10 cellular contexts compared by ENCODE assay signal in the genomic region with DNA sequence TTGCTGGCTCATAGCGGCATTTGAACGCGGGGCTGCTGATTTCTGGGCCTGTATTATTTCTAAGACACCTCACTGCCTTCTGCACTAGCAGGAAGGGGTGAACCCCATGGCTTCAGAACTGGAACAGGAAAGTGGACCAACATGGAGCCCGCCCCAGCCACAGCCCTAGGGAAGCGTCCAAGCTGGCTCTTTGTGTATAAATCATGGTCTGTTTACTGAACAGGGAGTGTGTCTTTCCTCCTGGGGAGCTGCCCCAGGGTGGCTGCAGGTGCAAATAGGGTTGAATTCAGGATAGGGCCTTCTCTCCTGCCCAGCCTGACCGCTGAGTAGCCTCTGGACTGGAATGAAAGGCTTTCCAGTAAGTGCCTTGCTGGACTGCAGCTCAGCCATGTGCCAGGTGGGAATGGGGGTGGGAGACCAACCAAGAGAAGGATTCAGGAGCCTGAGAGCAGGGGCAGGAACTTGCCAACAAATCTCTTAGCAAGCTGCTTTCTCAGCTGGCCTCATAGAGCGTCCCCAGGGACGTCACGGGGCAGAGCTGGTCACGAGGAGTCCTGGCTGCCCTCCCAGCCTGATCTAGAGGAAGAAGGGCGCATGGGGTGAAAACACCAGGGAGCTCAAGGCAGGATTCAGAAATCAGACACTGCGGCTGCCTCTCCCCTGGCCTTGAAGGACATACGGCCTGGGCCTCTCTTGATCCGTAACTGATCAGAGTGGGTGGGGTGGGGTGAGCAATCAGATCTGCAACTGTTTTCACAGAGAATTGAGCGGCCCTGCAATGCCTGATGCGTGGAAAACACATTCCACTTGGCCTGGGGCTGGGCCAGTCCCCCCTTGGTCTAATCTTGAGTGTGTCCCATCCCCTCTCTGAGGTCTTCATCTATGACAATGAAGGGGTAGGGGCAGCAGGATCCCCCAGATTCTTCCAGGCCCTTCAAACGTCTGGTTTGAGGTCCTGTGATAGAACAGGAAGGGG. TPM values are rescaled to one million over a fixed set of nuclear protein-coding genes. Genes with fewer than 3 reads are reported as not detected.
DNase-seq lines count a peak whose midpoint lies in the region; ATAC-seq and TF ChIP-seq lines count a peak whose summit lies in the region.
"Had no signal": no experiment of that assay in that cellular context is flagged by ENCODE, and none has a peak within 500 bp of the region (broad histone marks: within the 10 kb centered on the region; RNA-seq: fewer than 3 reads in every experiment).

No MANE protein-coding gene starts in this region.

- no peaks in the 10 kb centered on the region for H3K79me1 ChIP-seq in H9 (ENCODE audit: insufficient read depth, low read depth, low read length, poor library complexity, severe bottlenecking)

- H3K79me2 ChIP-seq in H9 (ENCODE audit: insufficient read depth, low read length): no peaks in the 10 kb centered on the region

- no peaks in the 10 kb centered on the region for H4K20me1 ChIP-seq in H9 (ENCODE audit: control insufficient read depth, insufficient read depth, insufficient read length)

- H3K9ac ChIP-seq in endocrine pancreas (ENCODE audit: control insufficient read depth, insufficient read depth, low read length) (peak overlapping the region; percentile 35), muscle layer of colon (ENCODE audit: low read length) (peak overlapping the region; percentile 41), H9 (ENCODE audit: extremely low read depth, insufficient read length, low read length) (no peak overlapping the region)

- no peak for TF ChIP-seq CTCF in H9 (conservative IDR thresholded peaks at IDR 0.05)

- H4K8ac ChIP-seq in H9 (replicated peaks; ENCODE audit: insufficient read length, low read depth, low read length): no peak overlapping the region

- H3K23me2 ChIP-seq in H9 (ENCODE audit: insufficient read length, low read depth, low read length, poor library complexity, severe bottlenecking): no peaks in the 10 kb centered on the region

- H3K27ac ChIP-seq in muscle layer of colon (ENCODE audit: low read depth, low read length) (peak overlapping the region; percentile 64), aorta (ENCODE audit: low read depth in 1 of 2, low read length in 2 of 2) (peak overlapping the region; percentile 8 to 95), H9 (ENCODE audit: insufficient read length, low read depth, low read length) (no peak overlapping the region)

- H4K5ac ChIP-seq in H9 (ENCODE audit: insufficient read length, low read depth, low read length): no peak overlapping the region

- H2BK12ac ChIP-seq in H9 (ENCODE audit: insufficient read length, low read depth, low read length): no peak overlapping the region

- no peaks in the 10 kb centered on the region for H3K27me3 Mint-ChIP-seq in activated naive CD4-positive, alpha-beta T cell treated with anti-CD3 and anti-CD28 coated beads, Interleukin-2, amount 50 U/mL, for 24 hours
- no peaks in the 10 kb centered on the region for H3K27me3 Mint-ChIP-seq in activated naive CD4-positive, alpha-beta T cell treated with anti-CD3 and anti-CD28 coated beads for 36 hours (ENCODE audit: low read depth)
- H3K27me3 Mint-ChIP-seq in H9 (ENCODE audit: low read depth): no peaks in the 10 kb centered on the region; the same call in none of the 2 replicates

- H3K4ac ChIP-seq in H9 (ENCODE audit: low read depth, low read length): no peak overlapping the region

- no peak for DNase-seq in activated naive CD4-positive, alpha-beta T cell treated with anti-CD3 and anti-CD28 coated beads for 36 hours
- DNase-seq in aorta (peak; percentile 93 to 94), H9 (no peak), SKM-1 (lab: John Stamatoyannopoulos, UW; ENCODE audit: unreplicated experiment) (no peak)
- DNase-seq: natural killer cell had no signal

- intact Hi-C loops in activated naive CD4-positive, alpha-beta T cell treated with anti-CD3 and anti-CD28 coated beads for 36 hours (cut with micrococcal nuclease): loop anchor here (1.0 kb wide), 1 partner anchor 135 kb away; no protein-coding TSS in a partner anchor
- intact Hi-C loops in aorta (cut with DNase I): loop anchor here (5.0 kb wide), 2 partner anchors 46 to 126 kb away; partner anchors contain the start of gene MAN1C1 (in 2 of the 2)

- peak; percentile 90 for ATAC-seq in aorta (ENCODE audit: low FRiP score)
- ATAC-seq in HG02571 (IDR thresholded peaks at IDR 0.05; ENCODE audit: unreplicated experiment): no peak
- ATAC-seq: natural killer cell had no signal

- no peak overlapping the region for H4K91ac ChIP-seq in H9 (ENCODE audit: insufficient read length, low read depth, low read length)

- H3K4me3 ChIP-seq in endocrine pancreas (ENCODE audit: control insufficient read depth, insufficient read depth, low read length): no peak overlapping the region
- H3K4me3 ChIP-seq in muscle layer of colon (ENCODE audit: low read depth in 1 of 2, low read length in 2 of 2): peak overlapping the region in 1 of 2 donors; percentile 30
- H3K4me3 ChIP-seq in aorta (ENCODE audit: low read length in 2 of 2): no peak overlapping the region
- H3K4me3 ChIP-seq: A549 had no signal

- no peak overlapping the region for H3K23ac ChIP-seq in H9 (ENCODE audit: insufficient read length, low read depth, low read length)

- H3K18ac ChIP-seq in H9 (ENCODE audit: insufficient read length, low read depth, low read length): no peak overlapping the region

- no peak overlapping the region for H3K56ac ChIP-seq in H9 (ENCODE audit: insufficient read length, low read depth, low read length)

- no peak overlapping the region for H2BK5ac ChIP-seq in H9 (ENCODE audit: insufficient read length, low read length)

- no peaks in the 10 kb centered on the region for H3K9me3 ChIP-seq in endocrine pancreas (ENCODE audit: control insufficient read depth, low read length)
- H3K9me3 ChIP-seq in muscle layer of colon (ENCODE audit: low read length): no peaks in the 10 kb centered on the region
- no peaks in the 10 kb centered on the region for H3K9me3 ChIP-seq in aorta (ENCODE audit: control insufficient read depth, low read length)
- H3K9me3 ChIP-seq in H9 (ENCODE audit: control insufficient read depth, low read depth, low read length): no peaks in the 10 kb centered on the region
- H3K9me3 ChIP-seq: A549 had no signal

- no peak overlapping the region for H3K14ac ChIP-seq in H9 (ENCODE audit: insufficient read depth, low read length)

- no peak overlapping the region for H3T11ph ChIP-seq in H9 (ENCODE audit: low read length)

- no peak overlapping the region for H3K4me3 Mint-ChIP-seq in activated naive CD4-positive, alpha-beta T cell treated with anti-CD3 and anti-CD28 coated beads, Interleukin-2, amount 50 U/mL, for 24 hours
- H3K4me3 Mint-ChIP-seq in activated naive CD4-positive, alpha-beta T cell treated with anti-CD3 and anti-CD28 coated beads for 36 hours: no peak overlapping the region
- no peak overlapping the region for H3K4me3 Mint-ChIP-seq in H9
- H3K4me3 Mint-ChIP-seq: natural killer cell had no signal

- H3K27ac Mint-ChIP-seq in activated naive CD4-positive, alpha-beta T cell treated with anti-CD3 and anti-CD28 coated beads, Interleukin-2, amount 50 U/mL, for 24 hours: peak overlapping the region; percentile 59
- no peak overlapping the region for H3K27ac Mint-ChIP-seq in activated naive CD4-positive, alpha-beta T cell treated with anti-CD3 and anti-CD28 coated beads for 36 hours
- no peak overlapping the region; a peak in 1 of 7 replicates for H3K27ac Mint-ChIP-seq in H9
- H3K27ac Mint-ChIP-seq: natural killer cell had no signal

- H3K36me3 ChIP-seq in endocrine pancreas (ENCODE audit: control insufficient read depth, insufficient read depth, low read length) (no peaks in the 10 kb centered on the region), muscle layer of colon (ENCODE audit: insufficient read depth, low read length) (no peaks in the 10 kb centered on the region), aorta (ENCODE audit: control insufficient read depth in 1 of 2, insufficient read depth in 2 of 2, low read length in 1 of 2) (no peaks in the 10 kb centered on the region)

- no peak overlapping the region for H2BK120ac ChIP-seq in H9 (ENCODE audit: low read depth, low read length, poor library complexity, severe bottlenecking)

- no peak overlapping the region for H2BK15ac ChIP-seq in H9 (ENCODE audit: low read depth, low read length)

- H3K4me1 ChIP-seq in endocrine pancreas (ENCODE audit: control insufficient read depth, insufficient read depth, low read length) (no peaks in the 10 kb centered on the region), muscle layer of colon (ENCODE audit: insufficient read depth, low read length) (peaks cover 45% of the 10 kb centered on the region), aorta (ENCODE audit: control insufficient read depth in 1 of 2, insufficient read depth in 2 of 2, low read length in 2 of 2) (no peaks in the 10 kb centered on the region), H9 (ENCODE audit: insufficient read depth, low read length) (peaks cover 5% of the 10 kb centered on the region; the same call in 1 of the 2 replicates)
- H3K4me1 ChIP-seq: A549 had no signal

- H2AFZ ChIP-seq in H9 (ENCODE audit: low read length): no peak overlapping the region

- no peak overlapping the region for H2AK5ac ChIP-seq in H9 (ENCODE audit: insufficient read length, low read length)

- no peaks in the 10 kb centered on the region for H3K9me3 Mint-ChIP-seq in activated naive CD4-positive, alpha-beta T cell treated with anti-CD3 and anti-CD28 coated beads, Interleukin-2, amount 50 U/mL, for 24 hours
- H3K9me3 Mint-ChIP-seq in activated naive CD4-positive, alpha-beta T cell treated with anti-CD3 and anti-CD28 coated beads for 36 hours: peaks cover under 1% of the 10 kb centered on the region
- H3K9me3 Mint-ChIP-seq in H9: no peaks in the 10 kb centered on the region
- H3K9me3 Mint-ChIP-seq: natural killer cell had no signal

- H3K27me3 ChIP-seq in endocrine pancreas (ENCODE audit: control insufficient read depth, insufficient read depth, low read length): no peaks in the 10 kb centered on the region
- no peaks in the 10 kb centered on the region for H3K27me3 ChIP-seq in muscle layer of colon (ENCODE audit: control insufficient read depth in 1 of 2, insufficient read depth in 2 of 2, low read length in 2 of 2)
- no peaks in the 10 kb centered on the region for H3K27me3 ChIP-seq in aorta (ENCODE audit: control insufficient read depth in 1 of 2, insufficient read depth in 2 of 2, low read length in 1 of 2)
- H3K27me3 ChIP-seq in H9 (ENCODE audit: insufficient read depth, low read length): no peaks in the 10 kb centered on the region

- WGBS in aorta, 2 donors: 31 to 34% methylated on average over 17 of the region's 17 CpGs
- no CpG with 5 or more reads among the region's 17 CpGs for WGBS in H9 (ENCODE audit: extremely low coverage, insufficient read length, low lambda C conversion rate)

- CTCF ChIA-PET in activated naive CD4-positive, alpha-beta T cell treated with anti-CD3 and anti-CD28 coated beads for 36 hours (lab: Charles Lee): interaction anchor here (1.1 kb wide), 1 partner anchor 22 kb away, joined by 3 read pairs; no protein-coding TSS in a partner anchor

- peaks cover 7% of the 10 kb centered on the region for H3K36me3 Mint-ChIP-seq in activated naive CD4-positive, alpha-beta T cell treated with anti-CD3 and anti-CD28 coated beads, Interleukin-2, amount 50 U/mL, for 24 hours
- peaks cover 2% of the 10 kb centered on the region for H3K36me3 Mint-ChIP-seq in activated naive CD4-positive, alpha-beta T cell treated with anti-CD3 and anti-CD28 coated beads for 36 hours (ENCODE audit: low read depth)
- no peaks in the 10 kb centered on the region for H3K36me3 Mint-ChIP-seq in H9 (ENCODE audit: insufficient read depth in 1 of 3, low read depth in 3 of 3)
- H3K36me3 Mint-ChIP-seq: natural killer cell had no signal

- H3K4me2 ChIP-seq in H9 (ENCODE audit: insufficient read depth, insufficient read length, low read length): no peak overlapping the region
- H3K4me2 ChIP-seq: A549 had no signal

- H2BK20ac ChIP-seq in H9 (ENCODE audit: low read depth, low read length, poor library complexity, severe bottlenecking): no peak overlapping the region

- H3K4me1 Mint-ChIP-seq in activated naive CD4-positive, alpha-beta T cell treated with anti-CD3 and anti-CD28 coated beads, Interleukin-2, amount 50 U/mL, for 24 hours: peaks cover 67% of the 10 kb centered on the region
- H3K4me1 Mint-ChIP-seq in activated naive CD4-positive, alpha-beta T cell treated with anti-CD3 and anti-CD28 coated beads for 36 hours (ENCODE audit: low read depth): peaks cover 24% of the 10 kb centered on the region
- H3K4me1 Mint-ChIP-seq in H9: peaks cover 36 to 42% of the 10 kb centered on the region in 2 experiments
- H3K4me1 Mint-ChIP-seq: natural killer cell had no signal

RNA-seq across cellular contexts. Expression of gene SELENON, which starts 56.5 kb away (rescaled TPM):
- 10 to 100 TPM; 27.8 to 28.6 TPM for total RNA-seq in activated naive CD4-positive, alpha-beta T cell treated with anti-CD3 and anti-CD28 coated beads for 36 hours
- total RNA-seq in aorta: 10 to 100 TPM; 68.0 to 79.4 TPM
- polyA plus RNA-seq in aorta: 10 to 100 TPM; 13.1 to 36.9 TPM
- total RNA-seq in H9 (2021): 89.0 and 90.9 TPM in 2 replicates

Comparison
In these comparisons a context has a peak if more than half of its experiments do, and no peak if none do; other contexts are left out.
1. DNase-seq: peak in aorta (2 of 2); none in activated naive CD4-positive, alpha-beta T cell treated with anti-CD3 and anti-CD28 coated beads for 36 hours (single experiment), H9 (single experiment) and SKM-1 (single experiment).